Comparison of ENCODE assay signal across 8 cellular contexts in the genomic region with DNA sequence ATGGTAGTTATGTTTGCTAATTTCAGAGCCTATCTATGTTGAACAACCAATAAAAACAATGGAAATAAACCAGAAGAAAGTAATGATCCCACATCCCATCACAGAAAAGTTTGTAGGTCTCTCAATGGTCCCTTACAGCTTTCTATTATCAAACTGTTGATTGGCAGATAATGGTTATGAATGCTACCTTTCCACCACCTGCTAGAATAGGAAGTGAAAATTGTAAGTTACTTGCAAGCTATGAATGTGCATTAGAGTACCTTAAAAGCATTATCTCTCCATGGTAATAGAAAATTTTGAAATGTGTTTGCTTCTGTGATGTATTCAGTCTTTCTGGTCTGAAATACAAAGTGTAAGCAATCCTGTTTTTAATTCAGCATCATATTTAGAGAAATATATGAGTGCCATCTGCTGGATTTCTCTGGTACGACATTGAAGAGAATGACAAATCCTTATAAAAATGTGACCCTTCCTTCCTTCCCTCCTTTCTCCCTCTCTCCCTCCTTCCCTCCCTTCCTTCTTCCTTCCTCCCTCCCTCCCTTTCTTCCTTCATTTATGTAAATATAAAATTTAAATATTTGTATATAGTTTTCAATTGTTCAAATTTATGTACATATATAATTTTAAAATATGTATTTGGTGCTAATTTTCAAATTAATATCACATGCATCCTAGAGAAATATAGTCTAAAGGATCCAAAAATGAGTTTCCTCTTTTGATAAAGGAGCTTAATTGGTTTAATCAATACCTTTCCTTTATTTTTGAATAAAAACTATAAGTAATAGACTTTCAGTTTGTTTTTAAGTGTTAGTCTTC. TPM values are rescaled to one million over a fixed set of nuclear protein-coding genes. Genes with fewer than 3 reads are reported as not detected.
DNase-seq lines count a peak whose midpoint lies in the region; ATAC-seq, FAIRE-seq and TF ChIP-seq lines count a peak whose summit lies in the region.

No MANE protein-coding gene starts in this region.

- H3K79me2 ChIP-seq in Loucy (ENCODE audit: insufficient read depth, low read length): no peaks in the 10 kb centered on the region
- no peaks in the 10 kb centered on the region for H3K79me2 ChIP-seq in K562 (ENCODE audit: control insufficient read depth, insufficient read depth, low read length)

- no peak overlapping the region for H3K4me2 ChIP-seq in Loucy (ENCODE audit: low read depth, low read length, poor library complexity, severe bottlenecking)
- no peak overlapping the region for H3K4me2 ChIP-seq in K562 (ENCODE audit: insufficient read depth, low read length)
- no peak overlapping the region for H3K4me2 ChIP-seq in mesenchymal stem cell (ENCODE audit: low read length, poor library complexity, severe bottlenecking)

- no peak overlapping the region for H2BK120ac ChIP-seq in mesenchymal stem cell (ENCODE audit: low read depth, low read length)

- ATAC-seq in K562: no peak

- no peak for TF ChIP-seq EP300 in K562 (IDR thresholded peaks at IDR 0.05; ENCODE audit: low read length)

- no peaks in the 10 kb centered on the region for H3K9me2 ChIP-seq in Loucy (replicated peaks; ENCODE audit: low read depth, low read length)

- intact Hi-C loops in K562 (cut with micrococcal nuclease): loop anchor here (10.0 kb wide), 1 partner anchor 1211 kb away; no protein-coding TSS in a partner anchor

- H3K4me1 ChIP-seq in Loucy (ENCODE audit: insufficient read depth, low read length, poor library complexity, severe bottlenecking): no peaks in the 10 kb centered on the region
- H3K4me1 ChIP-seq in K562 (replicated peaks in 1 of 2; ENCODE audit: control insufficient read depth in 2 of 2, insufficient read depth in 2 of 2, low read length in 2 of 2): no peaks in the 10 kb centered on the region
- H3K4me1 ChIP-seq in mesenchymal stem cell (ENCODE audit: control insufficient read depth, insufficient read depth, low read depth, low read length): no peaks in the 10 kb centered on the region

- H4K20me1 ChIP-seq in Loucy (ENCODE audit: insufficient read depth, low read length, poor library complexity, severe bottlenecking) (no peaks in the 10 kb centered on the region), K562 (replicated peaks; ENCODE audit: control insufficient read depth, insufficient read depth, low read length) (no peaks in the 10 kb centered on the region)

- H3K9ac ChIP-seq in Loucy (ENCODE audit: low read depth, low read length, poor library complexity, severe bottlenecking) (no peak overlapping the region), K562 (ENCODE audit: insufficient read depth in 1 of 2, low read depth in 2 of 2, low read length in 2 of 2) (no peak overlapping the region), mesenchymal stem cell (ENCODE audit: low read length) (no peak overlapping the region)

- no peak overlapping the region for H3K23ac ChIP-seq in mesenchymal stem cell (ENCODE audit: low read length in 2 of 2)

- H2BK12ac ChIP-seq in mesenchymal stem cell (ENCODE audit: low read length in 2 of 2): no peak overlapping the region

- BruUV-seq in K562 (replicated peaks; lab: Mats Ljungman, UMichigan): no TSS peak

- POLR2A ChIA-PET in K562 (lab: Yijun Ruan, JAX): no interaction called here

- TF ChIP-seq RAD21 in K562 (CRISPR knock-in tag; conservative IDR thresholded peaks at IDR 0.05 in 1 of 2, IDR thresholded peaks at IDR 0.05 in 1 of 2): peak; percentile 40 to 52

- DNase-seq in GM13977 (ENCODE audit: low spot score): no peak
- peak in 2 of 4 experiments; percentile 2 to 16 for DNase-seq in K562 (ENCODE audit: extremely low read depth in 1 of 4, low spot score in 3 of 4)
- DNase-seq in mesenchymal stem cell: peak; percentile 45
- no peak for DNase-seq in GM19240 (ENCODE audit: insufficient read length, low spot score)
- DNase-seq in activated CD4-positive, alpha-beta T cell treated with anti-CD3 and anti-CD28 coated beads, Interleukin-2, amount 50 U/mL, for 4 hours: no peak
- no peak for DNase-seq in T-helper 9 cell

- H3F3A ChIP-seq in Loucy (ENCODE audit: low read depth): no peaks in the 10 kb centered on the region; the same call in 1 of the 2 replicates

- 0% methylated on average over 1 of the region's 1 CpG for WGBS in K562 (ENCODE audit: insufficient coverage, low coverage, missing lambda C conversion rate)
- 0% methylated on average over 1 of the region's 1 CpG for WGBS in mesenchymal stem cell

- H3K9me1 ChIP-seq in K562 (ENCODE audit: control insufficient read depth, insufficient read depth, low read length): no peaks in the 10 kb centered on the region

- in situ Hi-C loops in GM13977 (cut with MboI; ENCODE audit: low pct_unique_long_range_greater_than_20kb, low sequenced_read_pairs, unreplicated experiment) (no loop called here), K562 (cut with MboI) (no loop called here)

- H3K4me3 ChIP-seq in Loucy (ENCODE audit: low read length, poor library complexity, severe bottlenecking) (no peak overlapping the region), K562 (no peak overlapping the region), mesenchymal stem cell (ENCODE audit: insufficient read depth in 1 of 2, low read depth in 1 of 2, low read length in 2 of 2) (no peak overlapping the region)

- H3K36me3 ChIP-seq in Loucy (ENCODE audit: insufficient read depth, low read length) (no peaks in the 10 kb centered on the region), K562 (ENCODE audit: control insufficient read depth, insufficient read depth, low read length) (no peaks in the 10 kb centered on the region), mesenchymal stem cell (ENCODE audit: control insufficient read depth in 1 of 2, insufficient read depth in 2 of 2, low read depth in 1 of 2, low read length in 2 of 2) (no peaks in the 10 kb centered on the region)

- H2AFZ ChIP-seq in Loucy (ENCODE audit: low read length) (no peak overlapping the region), K562 (ENCODE audit: low read depth, low read length) (no peak overlapping the region), mesenchymal stem cell (ENCODE audit: low read depth, low read length) (no peak overlapping the region)

- no peak overlapping the region for H3K18ac ChIP-seq in mesenchymal stem cell (ENCODE audit: low read depth in 1 of 2, low read length in 2 of 2)

- no peak overlapping the region for H2BK15ac ChIP-seq in mesenchymal stem cell (ENCODE audit: low read depth, poor library complexity, severe bottlenecking)

- no peaks in the 10 kb centered on the region for H3K27me3 ChIP-seq in Loucy (ENCODE audit: insufficient read depth, low read length, poor library complexity, severe bottlenecking)
- H3K27me3 ChIP-seq in K562 (ENCODE audit: control insufficient read depth in 2 of 2, insufficient read depth in 2 of 2, low read length in 2 of 2): no peaks in the 10 kb centered on the region
- no peaks in the 10 kb centered on the region for H3K27me3 ChIP-seq in mesenchymal stem cell (ENCODE audit: control insufficient read depth in 1 of 2, insufficient read depth in 1 of 2, low read length in 2 of 2)

- FAIRE-seq in A204.1 (lab: Jason Lieb, UNC) (peak; percentile 94), K562 (lab: Jason Lieb, UNC) (no peak)

- no peak overlapping the region for H3K4ac ChIP-seq in mesenchymal stem cell (ENCODE audit: low read depth in 1 of 2, low read length in 2 of 2)

- CTCF ChIA-PET in K562 (lab: Yijun Ruan, JAX; ENCODE audit: low intra/inter-chr PET ratio): interaction anchor here (0.6 kb wide), 2 partner anchors 679 to 1524 kb away, joined by 3 read pairs; no protein-coding TSS in a partner anchor

- H3K27ac ChIP-seq in K562 (ENCODE audit: extremely low read depth, low read depth, low read length) (no peak overlapping the region), mesenchymal stem cell (ENCODE audit: low read length, poor library complexity, severe bottlenecking) (no peak overlapping the region)

- TF ChIP-seq POLR2A in K562 (conservative IDR thresholded peaks at IDR 0.05): no peak

- no peak overlapping the region for H3K14ac ChIP-seq in mesenchymal stem cell (ENCODE audit: low read length in 2 of 2)

- TF ChIP-seq CTCF in GM13977 (IDR thresholded peaks at IDR 0.05; ENCODE audit: extremely low read depth, insufficient read depth, missing control alignments) (peak; percentile 44), Loucy (conservative IDR thresholded peaks at IDR 0.05; ENCODE audit: low read length) (peak; percentile 73), K562 (IDR thresholded peaks at IDR 0.05 in 2 of 3, conservative IDR thresholded peaks at IDR 0.05 in 1 of 3; ENCODE audit: insufficient read depth in 2 of 3, low read depth in 1 of 3, low read length in 3 of 3) (peak in 1 of 3 experiments; percentile 39; a peak in 1 of 6 replicates)

- H2BK5ac ChIP-seq in mesenchymal stem cell (ENCODE audit: low read depth, low read length, poor library complexity, severe bottlenecking): no peak overlapping the region

- no peak overlapping the region for H4K8ac ChIP-seq in mesenchymal stem cell (ENCODE audit: low read length)

- no peaks in the 10 kb centered on the region for H3K79me1 ChIP-seq in mesenchymal stem cell (replicated peaks; ENCODE audit: low read length, poor library complexity, severe bottlenecking)

- no peak overlapping the region for H2AK5ac ChIP-seq in mesenchymal stem cell (ENCODE audit: low read length, severe bottlenecking)

- no peak overlapping the region for H4K91ac ChIP-seq in mesenchymal stem cell (ENCODE audit: low read length)

- H3K9me3 ChIP-seq in Loucy (ENCODE audit: insufficient read depth, low read depth, low read length) (no peaks in the 10 kb centered on the region), K562 (replicated peaks; ENCODE audit: control insufficient read depth, insufficient read depth, low read depth, low read length) (no peaks in the 10 kb centered on the region), mesenchymal stem cell (ENCODE audit: control insufficient read depth, low read length) (no peaks in the 10 kb centered on the region)

RNA-seq across cellular contexts. Expression of gene PNLIPRP3, which starts 41.4 kb away (rescaled TPM):
- total RNA-seq in K562 (2011; cell fraction: chromatin; rRNA removed; ENCODE audit: low replicate concordance): not detected in 2 replicates
- not detected in 2 replicates for total RNA-seq in K562 (2011; cell fraction: nucleolus; rRNA removed)
- total RNA-seq in K562 (2011; cell fraction: nucleoplasm; rRNA removed): not detected in 2 replicates
- total RNA-seq in K562 (2014; rRNA removed) (not detected in 2 replicates), K562 (2014; rRNA removed; fragmentation: Illumina TruSeq; extraction: Trizol) (not detected in 2 replicates), K562 (2015; rRNA removed; fragmentation: Illumina TruSeq; extraction: Trizol) (not detected in 2 replicates), K562 (2021) (not detected in 2 replicates)
- polyA plus RNA-seq in K562 (2011; rRNA removed) (not detected in 2 replicates), K562 (2014; fragmentation: Illumina TruSeq; extraction: Trizol) (not detected in 2 replicates), K562 (2014; fragmentation: Nextera tagmentation; extraction: Ambion mirVana) (not detected), K562 (2014; rRNA removed) (not detected in 2 replicates)
- not detected in 2 replicates for polyA plus RNA-seq in K562 (2011; cell fraction: cytosol; rRNA removed)
- polyA plus RNA-seq in K562 (2011; cell fraction: nucleus; rRNA removed): not detected in 2 replicates
- not detected in 2 replicates for polyA plus RNA-seq in K562 (2012)
- not detected in 2 replicates for polyA minus RNA-seq in K562 (2011; rRNA and poly(A)+ RNA removed)
- not detected in 2 replicates for polyA minus RNA-seq in K562 (2011; cell fraction: cytosol; rRNA and poly(A)+ RNA removed)
- not detected in 2 replicates for polyA minus RNA-seq in K562 (2011; cell fraction: nucleus; rRNA and poly(A)+ RNA removed)
- not detected for polyA plus RNA-seq in mesenchymal stem cell (2013, experiment 1 of 2)
- polyA plus RNA-seq in mesenchymal stem cell (2013, experiment 2 of 2): not detected
